ENCODE assay signal across 10 cellular contexts in genomic region chr2:157413342-157414035, GRCh38. TPM values are rescaled to one million over a fixed set of nuclear protein-coding genes. Genes with fewer than 3 reads are reported as not detected.
DNase-seq lines count a peak whose midpoint lies in the region; ATAC-seq and TF ChIP-seq lines count a peak whose summit lies in the region.
"Had no signal": no experiment of that assay in that cellular context is flagged by ENCODE, and none has a peak within 500 bp of the region (broad histone marks: within the 10 kb centered on the region; RNA-seq: fewer than 3 reads in every experiment).

No MANE protein-coding gene starts in this region.

- no peaks in the 10 kb centered on the region for H3K27me3 Mint-ChIP-seq in activated T-cell treated with anti-CD3 and anti-CD28 coated beads, Interleukin-2, amount 50 U/mL, for 4 hours (ENCODE audit: low read depth)
- no peaks in the 10 kb centered on the region for H3K27me3 Mint-ChIP-seq in nephron progenitor cell (ENCODE audit: low read depth, poor library complexity)

- TF ChIP-seq CTCF in nephron progenitor cell (IDR thresholded peaks at IDR 0.05) (no peak), tibial artery (IDR thresholded peaks at IDR 0.05) (no peak)

- peak overlapping the region; percentile 89 for H3K27ac Mint-ChIP-seq in stimulated activated effector memory CD8-positive, alpha-beta T cell treated with anti-CD3 and anti-CD28 coated beads, Interleukin-12 subunit alpha, Interleukin-12 subunit beta, amount 100 ng/mL, for 72 hours
- H3K27ac Mint-ChIP-seq in nephron progenitor cell: no peak overlapping the region

- peaks cover 69% of the 10 kb centered on the region for H3K36me3 Mint-ChIP-seq in activated T-cell treated with anti-CD3 and anti-CD28 coated beads, Interleukin-2, amount 50 U/mL, for 4 hours (ENCODE audit: insufficient read depth)
- peaks cover 100% of the 10 kb centered on the region for H3K36me3 Mint-ChIP-seq in stimulated activated effector memory CD8-positive, alpha-beta T cell treated with anti-CD3 and anti-CD28 coated beads, Interleukin-12 subunit alpha, Interleukin-12 subunit beta, amount 100 ng/mL, for 72 hours
- H3K36me3 Mint-ChIP-seq in nephron progenitor cell (ENCODE audit: low read depth): no peaks in the 10 kb centered on the region

- H3K9me3 ChIP-seq in tibial artery: no peaks in the 10 kb centered on the region

- intact Hi-C loops in tibial artery (cut with DNase I; ENCODE audit: low total_unique reads): no loop called here

- peak; percentile 88 for ATAC-seq in GM19351 (IDR thresholded peaks at IDR 0.05; ENCODE audit: unreplicated experiment)
- ATAC-seq in HG03039 (IDR thresholded peaks at IDR 0.05; ENCODE audit: unreplicated experiment): peak; percentile 84
- peak; percentile 78 to 79 for ATAC-seq in activated T-cell treated with anti-CD3 and anti-CD28 coated beads, Interleukin-2, amount 50 U/mL, for 4 hours
- peak; percentile 87 for ATAC-seq in stimulated activated effector memory CD8-positive, alpha-beta T cell treated with anti-CD3 and anti-CD28 coated beads, Interleukin-12 subunit alpha, Interleukin-12 subunit beta, amount 100 ng/mL, for 72 hours
- ATAC-seq: K562 had no signal

- H3K9me3 Mint-ChIP-seq in activated T-cell treated with anti-CD3 and anti-CD28 coated beads, Interleukin-2, amount 50 U/mL, for 4 hours: peaks cover 7% of the 10 kb centered on the region
- H3K9me3 Mint-ChIP-seq in stimulated activated effector memory CD8-positive, alpha-beta T cell treated with anti-CD3 and anti-CD28 coated beads, Interleukin-12 subunit alpha, Interleukin-12 subunit beta, amount 100 ng/mL, for 72 hours: no peaks in the 10 kb centered on the region
- H3K9me3 Mint-ChIP-seq in nephron progenitor cell: no peaks in the 10 kb centered on the region

- peaks cover 91% of the 10 kb centered on the region for H3K4me1 Mint-ChIP-seq in activated T-cell treated with anti-CD3 and anti-CD28 coated beads, Interleukin-2, amount 50 U/mL, for 4 hours (ENCODE audit: low read depth)
- H3K4me1 Mint-ChIP-seq in stimulated activated effector memory CD8-positive, alpha-beta T cell treated with anti-CD3 and anti-CD28 coated beads, Interleukin-12 subunit alpha, Interleukin-12 subunit beta, amount 100 ng/mL, for 72 hours: peaks cover 70% of the 10 kb centered on the region
- H3K4me1 Mint-ChIP-seq in nephron progenitor cell: no peaks in the 10 kb centered on the region

- no peaks in the 10 kb centered on the region for H3K36me3 ChIP-seq in tibial artery

- H3K4me3 ChIP-seq in tibial artery: no peak overlapping the region
- H3K4me3 ChIP-seq: K562 had no signal

- DNase-seq in activated T-cell treated with anti-CD3 and anti-CD28 coated beads, Interleukin-2, amount 50 U/mL, for 4 hours: peak; percentile 47
- no peak for DNase-seq in stimulated activated effector memory CD8-positive, alpha-beta T cell treated with anti-CD3 and anti-CD28 coated beads, Interleukin-12 subunit alpha, Interleukin-12 subunit beta, amount 100 ng/mL, for 72 hours (ENCODE audit: low spot score in 2 of 2)
- DNase-seq in nephron progenitor cell: no peak
- no peak for DNase-seq in COR-L47 (lab: John Stamatoyannopoulos, UW)
- DNase-seq in COLO668 (lab: John Stamatoyannopoulos, UW; ENCODE audit: unreplicated experiment): no peak
- no peak for DNase-seq in tibial artery
- DNase-seq: right cardiac atrium had no signal

- H3K4me3 Mint-ChIP-seq in activated T-cell treated with anti-CD3 and anti-CD28 coated beads, Interleukin-2, amount 50 U/mL, for 4 hours: peak overlapping the region; percentile 70
- H3K4me3 Mint-ChIP-seq in stimulated activated effector memory CD8-positive, alpha-beta T cell treated with anti-CD3 and anti-CD28 coated beads, Interleukin-12 subunit alpha, Interleukin-12 subunit beta, amount 100 ng/mL, for 72 hours: peak overlapping the region; percentile 66
- no peak overlapping the region for H3K4me3 Mint-ChIP-seq in nephron progenitor cell

- H3K4me1 ChIP-seq in tibial artery: no peaks in the 10 kb centered on the region

- H3K27me3 ChIP-seq in tibial artery: no peaks in the 10 kb centered on the region

- no peak overlapping the region for H3K27ac ChIP-seq in tibial artery

RNA-seq across cellular contexts. Expression of gene CYTIP, which starts 30.4 kb away (rescaled TPM):
- 100 to 1,000 TPM; 183 to 207 (median 195) TPM for total RNA-seq in activated T-cell treated with anti-CD3 and anti-CD28 coated beads, Interleukin-2, amount 50 U/mL, for 4 hours
